8 cellular contexts compared by ENCODE assay signal in genomic region chr11:9757809-9758675, GRCh38.
DNase-seq lines count a peak whose midpoint lies in the region; ATAC-seq lines count a peak whose summit lies in the region.

No MANE protein-coding gene starts in this region.

- peak; percentile 31 for ATAC-seq in GM18873 (IDR thresholded peaks at IDR 0.05; ENCODE audit: low FRiP score, unreplicated experiment)
- peak; percentile 54 for ATAC-seq in HG03135 (IDR thresholded peaks at IDR 0.05; ENCODE audit: unreplicated experiment)

- DNase-seq in AG08396 (ENCODE audit: low spot score) (peak; percentile 96), NCI-H460 (ENCODE audit: extremely low read depth, low read depth) (peak; percentile 60), left kidney (ENCODE audit: low read depth, low spot score) (peak; percentile 92)
- DNase-seq in activated CD4-positive, alpha-beta T cell treated with anti-CD3 and anti-CD28 coated beads for 4 hours, result peak; percentile 93 to 95
- DNase-seq in stimulated activated CD4-positive, alpha-beta T cell treated with anti-CD3 and anti-CD28 coated beads, Interleukin-2, amount 100 ng/mL, for 4 hours (ENCODE audit: low read depth), result peak; percentile 89

- peak overlapping the region; percentile 25 for H3K27ac ChIP-seq in cingulate gyrus (ENCODE audit: low read depth, low read length)

Comparison
In these comparisons a context has a peak if more than half of its experiments do, and no peak if none do; other contexts are left out.
1. Peak in every context shown above with its lines: DNase-seq, ATAC-seq and H3K27ac ChIP-seq.